ENCODE assay signal across 1 cellular context in genomic region chr10:97780991-97781540, GRCh38.
TF ChIP-seq lines count a peak whose summit lies in the region.

No MANE protein-coding gene starts in this region.

TF ChIP-seq in A549, 52 proteins besides CTCF, POLR2A, EP300 and RAD21 (continued from another document):
- TF ChIP-seq MAFK (IDR thresholded peaks at IDR 0.05; ENCODE audit: partially characterized antibody) (no peak), CHD2 (IDR thresholded peaks at IDR 0.05; ENCODE audit: low read length, partially characterized antibody) (no peak), SMC3 (IDR thresholded peaks at IDR 0.05) (no peak), POLR2AphosphoS2 (conservative IDR thresholded peaks at IDR 0.05; ENCODE audit: low read length) (no peak), EHMT2 (IDR thresholded peaks at IDR 0.05; ENCODE audit: low read depth) (no peak)
